8 cellular contexts compared by ENCODE assay signal in the genomic region with DNA sequence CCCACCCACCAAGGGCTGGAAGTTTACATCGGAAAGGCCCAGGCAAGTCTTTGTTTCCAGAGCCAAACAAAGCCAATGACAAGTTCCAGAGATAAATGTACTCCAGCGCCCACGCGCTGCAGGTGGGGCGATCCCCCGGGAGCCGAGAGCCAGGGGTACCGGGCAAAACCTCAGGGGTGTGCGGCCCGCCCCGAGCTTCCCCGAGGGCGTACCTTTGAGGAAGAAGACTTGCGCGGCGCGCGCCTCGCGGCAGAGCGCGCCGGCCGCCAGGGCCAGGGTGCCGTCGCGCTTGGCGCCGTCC. TPM values are rescaled to one million over a fixed set of nuclear protein-coding genes. Genes with fewer than 3 reads are reported as not detected.
DNase-seq lines count a peak whose midpoint lies in the region; ATAC-seq and TF ChIP-seq lines count a peak whose summit lies in the region.

No MANE protein-coding gene starts in this region.

- H3K9me3 ChIP-seq in KOPT-K1 (ENCODE audit: insufficient read depth, low read length, poor library complexity, severe bottlenecking): no peaks in the 10 kb centered on the region
- H3K9me3 ChIP-seq in muscle layer of duodenum (ENCODE audit: control insufficient read depth in 1 of 2, low read length in 2 of 2): no peaks in the 10 kb centered on the region

- H3K4me3 Mint-ChIP-seq in CD14-positive monocyte: peak overlapping the region; percentile 94 to 100

- H3K36me3 Mint-ChIP-seq in CD14-positive monocyte: peaks cover 53 to 59% of the 10 kb centered on the region in 2 donors

- DNase-seq in CD14-positive monocyte (ENCODE audit: low spot score) (no peak), cardiac fibroblast (ENCODE audit: low read depth in 2 of 2) (no peak), Ammon's horn (ENCODE audit: low spot score) (no peak), AG20443 (ENCODE audit: low spot score) (no peak), GM03348 (ENCODE audit: low spot score) (no peak)

- H3K36me3 ChIP-seq in KOPT-K1 (ENCODE audit: insufficient read depth, low read length): peaks cover 27% of the 10 kb centered on the region
- peaks cover 26 to 57% of the 10 kb centered on the region in 2 donors for H3K36me3 ChIP-seq in muscle layer of duodenum (ENCODE audit: control insufficient read depth in 1 of 2, insufficient read depth in 2 of 2, low read length in 2 of 2)

- ATAC-seq in HG02588 (IDR thresholded peaks at IDR 0.05; ENCODE audit: unreplicated experiment): no peak

- H3K27me3 Mint-ChIP-seq in CD14-positive monocyte (ENCODE audit: low read depth in 3 of 3): peaks cover 4 to 34% (median 12%) of the 10 kb centered on the region in 3 donors

- H3K9me3 Mint-ChIP-seq in CD14-positive monocyte: peaks cover 3 to 22% (median 18%) of the 10 kb centered on the region in 7 donors

- peak overlapping the region; percentile 94 to 99 (median 98) for H3K27ac Mint-ChIP-seq in CD14-positive monocyte

- peaks cover 52% of the 10 kb centered on the region for H3K4me1 Mint-ChIP-seq in CD14-positive monocyte

- H3K27ac ChIP-seq in KOPT-K1 (ENCODE audit: low read depth, low read length, poor library complexity, severe bottlenecking) (peak overlapping the region; percentile 75), muscle layer of duodenum (ENCODE audit: low read length) (peak overlapping the region; percentile 99)

- intact Hi-C loops in CD14-positive monocyte (cut with micrococcal nuclease): loop anchor here (2.0 to 10.0 kb wide), 3 partner anchors 64 to 162 kb away; partner anchors contain the start of gene ERGIC1 (in 1 of the 2)

- peak overlapping the region; percentile 66 to 82 for H3K4me3 ChIP-seq in cardiac fibroblast (replicated peaks in 1 of 2; ENCODE audit: low read depth in 2 of 2, low read length in 2 of 2)
- H3K4me3 ChIP-seq in muscle layer of duodenum (ENCODE audit: low read depth in 1 of 2, low read length in 2 of 2): peak overlapping the region; percentile 85 to 98

- H3K4me1 ChIP-seq in muscle layer of duodenum (ENCODE audit: control insufficient read depth in 1 of 2, insufficient read depth in 2 of 2, low read length in 2 of 2): peaks cover 4 to 8% of the 10 kb centered on the region in 2 donors

- H3K27me3 ChIP-seq in muscle layer of duodenum (ENCODE audit: low read depth, low read length): no peaks in the 10 kb centered on the region

- TF ChIP-seq CTCF in CD14-positive monocyte (IDR thresholded peaks at IDR 0.05) (no peak), cardiac fibroblast (IDR thresholded peaks at IDR 0.05; ENCODE audit: low read depth, low read length) (no peak)

RNA-seq across cellular contexts. Expression of gene DUSP1, which starts 0.7 kb away (rescaled TPM):
- 1,000 to 10,000 TPM; 1,963 to 3,954 TPM for polyA plus RNA-seq in CD14-positive monocyte
